ENCODE assay signal across 9 cellular contexts in the genomic region with DNA sequence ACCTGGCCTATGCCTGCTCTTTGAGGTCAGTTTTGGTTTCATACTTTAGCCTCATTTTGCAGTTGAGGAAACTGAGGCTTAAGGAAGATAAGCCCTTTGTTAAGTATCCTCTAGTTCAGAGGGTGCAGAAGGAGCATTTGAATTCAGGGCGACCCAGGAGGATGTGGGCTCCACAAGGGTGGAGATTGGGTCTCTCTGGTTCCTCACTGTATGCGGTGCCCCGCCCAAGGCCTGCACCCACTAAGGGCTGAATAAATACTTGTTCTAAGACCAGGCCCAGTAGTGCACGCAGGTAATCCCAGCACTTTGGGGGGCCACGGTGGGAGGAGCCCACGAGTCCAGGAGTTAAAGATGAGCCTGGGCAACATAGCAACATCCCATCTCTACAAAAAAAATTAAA. TPM values are rescaled to one million over a fixed set of nuclear protein-coding genes. Genes with fewer than 3 reads are reported as not detected.
DNase-seq lines count a peak whose midpoint lies in the region; ATAC-seq and TF ChIP-seq lines count a peak whose summit lies in the region.
"Had no signal": no experiment of that assay in that cellular context is flagged by ENCODE, and none has a peak within 500 bp of the region (broad histone marks: within the 10 kb centered on the region; RNA-seq: fewer than 3 reads in every experiment).

No MANE protein-coding gene starts in this region.

- H3K36me3 ChIP-seq in mammary epithelial cell (ENCODE audit: insufficient read depth, low read length) = no peaks in the 10 kb centered on the region
- peaks cover 7 to 10% of the 10 kb centered on the region in 2 donors for H3K36me3 ChIP-seq in mucosa of rectum (ENCODE audit: control insufficient read depth in 2 of 2, insufficient read depth in 2 of 2, low read length in 2 of 2)
- H3K36me3 ChIP-seq in tibial artery = peaks cover 17 to 31% (median 26%) of the 10 kb centered on the region in 3 donors
- H3K36me3 ChIP-seq: BE2C had no signal

- H3K4me3 ChIP-seq in mammary epithelial cell (replicated peaks in 1 of 3; ENCODE audit: insufficient read depth in 1 of 3, low read depth in 2 of 3, low read length in 3 of 3) (no peak overlapping the region), mucosa of rectum (ENCODE audit: low read length in 2 of 2) (peak overlapping the region in 1 of 2 donors; percentile 75), tibial artery (peak overlapping the region; percentile 58 to 63)

- no peaks in the 10 kb centered on the region for H4K20me1 ChIP-seq in mammary epithelial cell (ENCODE audit: insufficient read depth, low read length)

- DNase-seq in activated gamma-delta T cell treated with Interleukin-2 at 50 U/mL for 16 hours (peak; percentile 18), activated gamma-delta T cell (lab: John Stamatoyannopoulos, UW) (no peak), mammary epithelial cell (no peak), tibial artery (no peak)

- peak overlapping the region; percentile 91 for H3K4me2 ChIP-seq in mammary epithelial cell (ENCODE audit: insufficient read depth, low read depth, low read length)

- no peak for TF ChIP-seq CTCF in mammary epithelial cell (conservative IDR thresholded peaks at IDR 0.05 in 1 of 2, IDR thresholded peaks at IDR 0.05 in 1 of 2; ENCODE audit: extremely low read depth in 1 of 2, insufficient read depth in 1 of 2, low read depth in 1 of 2, low read length in 2 of 2)
- no peak for TF ChIP-seq CTCF in tibial artery (IDR thresholded peaks at IDR 0.05)

- H3K9ac ChIP-seq in mammary epithelial cell (ENCODE audit: insufficient read depth, low read length) = no peak overlapping the region
- peak overlapping the region in 1 of 2 donors; percentile 63 for H3K9ac ChIP-seq in mucosa of rectum (ENCODE audit: low read depth in 1 of 2, low read length in 2 of 2)

- CTCF ChIA-PET in mammary epithelial cell (lab: Charles Lee; ENCODE audit: low non-redundant PET) = no interaction called here

- ATAC-seq in HG03469 (IDR thresholded peaks at IDR 0.05; ENCODE audit: unreplicated experiment) (no peak), HG02571 (IDR thresholded peaks at IDR 0.05; ENCODE audit: unreplicated experiment) (no peak), GM19324 (IDR thresholded peaks at IDR 0.05; ENCODE audit: low FRiP score, unreplicated experiment) (no peak)

- intact Hi-C loops in mammary epithelial cell (cut with micrococcal nuclease) = loop anchor here (2.0 kb wide), 1 partner anchor 22 kb away; no protein-coding TSS in a partner anchor
- intact Hi-C loops in tibial artery (cut with DNase I; ENCODE audit: low total_unique reads) = no loop called here

- H3K9me3 ChIP-seq in mammary epithelial cell (replicated peaks; ENCODE audit: insufficient read depth, low read length) = no peaks in the 10 kb centered on the region
- H3K9me3 ChIP-seq in mucosa of rectum (ENCODE audit: control insufficient read depth in 2 of 2, low read length in 2 of 2) = no peaks in the 10 kb centered on the region
- no peaks in the 10 kb centered on the region for H3K9me3 ChIP-seq in tibial artery
- H3K9me3 ChIP-seq: BE2C had no signal

- dilution Hi-C loops in mammary epithelial cell (cut with HindIII; ENCODE audit: low sequenced_read_pairs) = no loop called here

- H3K27ac ChIP-seq in mammary epithelial cell (ENCODE audit: insufficient read depth, low read depth, low read length) (no peak overlapping the region), mucosa of rectum (ENCODE audit: low read depth in 2 of 2, low read length in 2 of 2) (peak overlapping the region; percentile 57 to 78), tibial artery (peak overlapping the region; percentile 86)

- WGBS in mammary epithelial cell (ENCODE audit: low coverage, missing lambda C conversion rate) = 52% methylated on average over 6 of the region's 6 CpGs

- in situ Hi-C loops in mammary epithelial cell (cut with MboI; ENCODE audit: low sequenced_read_pairs in 2 of 2) = no loop called here

- peaks cover 20% of the 10 kb centered on the region for H3K4me1 ChIP-seq in mammary epithelial cell (ENCODE audit: insufficient read depth, low read length)
- H3K4me1 ChIP-seq in mucosa of rectum (ENCODE audit: control insufficient read depth in 2 of 2, insufficient read depth in 2 of 2, low read length in 2 of 2) = peaks cover 10 to 17% of the 10 kb centered on the region in 2 donors
- H3K4me1 ChIP-seq in tibial artery = peaks cover 0 to 36% (median 22%) of the 10 kb centered on the region in 4 donors
- H3K4me1 ChIP-seq: BE2C had no signal

- H2AFZ ChIP-seq in mammary epithelial cell (ENCODE audit: low read depth, low read length) = no peak overlapping the region

- H3K27me3 ChIP-seq in mammary epithelial cell (ENCODE audit: insufficient read depth, low read length) (no peaks in the 10 kb centered on the region), mucosa of rectum (ENCODE audit: control insufficient read depth in 2 of 2, insufficient read depth in 2 of 2, low read length in 2 of 2) (no peaks in the 10 kb centered on the region), tibial artery (no peaks in the 10 kb centered on the region)
- H3K27me3 ChIP-seq: BE2C had no signal

- no TSS peak for BruUV-seq in mammary epithelial cell (replicated peaks; lab: Mats Ljungman, UMichigan)

- peaks cover 16% of the 10 kb centered on the region for H3K79me2 ChIP-seq in mammary epithelial cell (ENCODE audit: insufficient read depth, low read length)

RNA-seq across cellular contexts. Expression of a gene that starts 0.8 kb away (rescaled TPM):
- total RNA-seq in mammary epithelial cell = 10 to 100 TPM; 64.8 to 87.9 TPM
- polyA plus RNA-seq in mammary epithelial cell = 65.0 TPM
- polyA minus RNA-seq in mammary epithelial cell = 261 TPM

RNA-seq across cellular contexts. Expression of a gene that starts 29.6 kb away (rescaled TPM):
- 100 to 1,000 TPM in 1 of 2 donors, 10 to 100 TPM in 1; 75.5 to 252 TPM for total RNA-seq in mammary epithelial cell
- polyA plus RNA-seq in mammary epithelial cell = 139 TPM
- 177 TPM for polyA minus RNA-seq in mammary epithelial cell

RNA-seq across cellular contexts. Expression of a gene that starts 37.5 kb away (rescaled TPM):
- 100 to 1,000 TPM in 1 of 2 donors, 10 to 100 TPM in 1; 86.3 to 119 TPM for total RNA-seq in mammary epithelial cell
- 113 TPM for polyA plus RNA-seq in mammary epithelial cell
- polyA minus RNA-seq in mammary epithelial cell = 170 TPM

RNA-seq across cellular contexts. Expression of a gene that starts 55.8 kb away (rescaled TPM):
- 1 to 10 TPM; 3.3 to 8.2 TPM for total RNA-seq in mammary epithelial cell
- polyA plus RNA-seq in mammary epithelial cell = 8.9 TPM
- polyA minus RNA-seq in mammary epithelial cell = 0.57 TPM

RNA-seq across cellular contexts. Expression of a gene that starts 58.8 kb away (rescaled TPM):
- total RNA-seq in mammary epithelial cell = 10 to 100 TPM; 10.3 to 32.7 TPM
- polyA plus RNA-seq in mammary epithelial cell = 13.2 TPM
- polyA minus RNA-seq in mammary epithelial cell = 19.7 TPM

Comparison
In these comparisons a context has a peak if more than half of its experiments do, and no peak if none do; other contexts are left out.
1. H3K4me3 ChIP-seq: peak in tibial artery (2 of 2); none in mammary epithelial cell (0 of 3).